ENCODE assay signal across 27 cellular contexts in genomic region chr2:24566630-24567029, GRCh38.
"Had no signal": no experiment of that assay in that cellular context is flagged by ENCODE, and none has a peak within 500 bp of the region (broad histone marks: within the 10 kb centered on the region; RNA-seq: fewer than 3 reads in every experiment).

No MANE protein-coding gene starts in this region.

- H3K9me3 ChIP-seq: esophagus squamous epithelium, prostate gland, right atrium auricular region, thoracic aorta, tibial nerve, upper lobe of left lung had no signal

- H3K4me3 Mint-ChIP-seq: memory B cell; natural killer cell treated with Interleukin-12 subunit alpha and Interleukin-12 subunit beta and Interleukin-15 and Interleukin-18, amount 100 ng/mL, for 72 hours; neural crest cell; stimulated activated naive B cell treated with anti-CD40 and anti-IgM and Interleukin-4, amounts not matched to agents 10 μg/mL and 1 μg/mL and 100 μg/mL, for 72 hours; stimulated activated naive CD8-positive, alpha-beta T cell treated with anti-CD3 and anti-CD28 coated beads, Interleukin-15, Interleukin-2, amounts not matched to agents 100 ng/mL and 50 ng/mL, for 24 hours had no signal

- H3K9me3 Mint-ChIP-seq: memory B cell; natural killer cell treated with Interleukin-12 subunit alpha and Interleukin-12 subunit beta and Interleukin-15 and Interleukin-18, amount 100 ng/mL, for 72 hours; stimulated activated naive CD8-positive, alpha-beta T cell treated with anti-CD3 and anti-CD28 coated beads, Interleukin-15, Interleukin-2, amounts not matched to agents 100 ng/mL and 50 ng/mL, for 24 hours had no signal

- H3K27ac Mint-ChIP-seq: memory B cell; naive B cell; stimulated activated naive B cell treated with anti-CD40 and anti-IgM and Interleukin-4, amounts not matched to agents 10 μg/mL and 1 μg/mL and 100 μg/mL, for 72 hours; stimulated activated naive CD8-positive, alpha-beta T cell treated with anti-CD3 and anti-CD28 coated beads, Interleukin-15, Interleukin-2, amounts not matched to agents 100 ng/mL and 50 ng/mL, for 24 hours had no signal

- H3K36me3 ChIP-seq: prostate gland had no signal

- H3K4me3 ChIP-seq: coronary artery, esophagus squamous epithelium, heart right ventricle, left ventricle myocardium inferior, lung, mucosa of descending colon, prostate gland, right atrium auricular region, sigmoid colon, thoracic aorta, tibial nerve, upper lobe of left lung had no signal

- H3K27ac ChIP-seq: coronary artery, esophagus squamous epithelium, heart right ventricle, left ventricle myocardium inferior, prostate gland, right atrium auricular region, sigmoid colon, thoracic aorta, tibial nerve, upper lobe of left lung had no signal

- ATAC-seq: heart right ventricle; left colon; mucosa of descending colon; natural killer cell treated with Interleukin-12 subunit alpha and Interleukin-12 subunit beta and Interleukin-15 and Interleukin-18, amount 100 ng/mL, for 72 hours; stimulated activated naive B cell treated with anti-CD40 and anti-IgM and Interleukin-4, amounts not matched to agents 10 μg/mL and 1 μg/mL and 100 μg/mL, for 72 hours had no signal

- H3K27me3 Mint-ChIP-seq: memory B cell; naive B cell; natural killer cell treated with Interleukin-12 subunit alpha and Interleukin-12 subunit beta and Interleukin-15 and Interleukin-18, amount 100 ng/mL, for 72 hours; stimulated activated naive B cell treated with anti-CD40 and anti-IgM and Interleukin-4, amounts not matched to agents 10 μg/mL and 1 μg/mL and 100 μg/mL, for 72 hours; stimulated activated naive CD8-positive, alpha-beta T cell treated with anti-CD3 and anti-CD28 coated beads, Interleukin-15, Interleukin-2, amounts not matched to agents 100 ng/mL and 50 ng/mL, for 24 hours had no signal

- H3K27me3 ChIP-seq: esophagus squamous epithelium, heart right ventricle, right atrium auricular region, sigmoid colon, tibial nerve, upper lobe of left lung had no signal

- H3K4me1 Mint-ChIP-seq: neural crest cell had no signal

- DNase-seq: dermis blood vessel endothelial cell; effector memory CD4-positive, alpha-beta T cell; esophagus squamous epithelium; foreskin melanocyte; glutamatergic neuron; heart right ventricle; hippocampal formation; kidney glomerular epithelial cell; left colon; left ventricle myocardium inferior; mucosa of descending colon; naive B cell; sigmoid colon; stimulated activated CD4-positive, alpha-beta T cell treated with anti-CD3 and anti-CD28 coated beads, Interleukin-2, amount 100 ng/mL, for 24 hours; stimulated activated CD4-positive, alpha-beta T cell treated with anti-CD3 and anti-CD28 coated beads, Interleukin-4, amount 100 ng/mL, for 24 hours; stimulated activated naive B cell treated with anti-CD40 and anti-IgM and Interleukin-4, amounts not matched to agents 10 μg/mL and 1 μg/mL and 100 μg/mL, for 72 hours had no signal

- H3K4me1 ChIP-seq: prostate gland, right atrium auricular region had no signal
